Comparison of ENCODE assay signal across 1 cellular context in genomic region chr1:101111461-101111860, GRCh38.
TF ChIP-seq lines count a peak whose summit lies in the region.

No MANE protein-coding gene starts in this region.

TF ChIP-seq in K562, 482 proteins besides CTCF, POLR2A, EP300 and RAD21:
- TF ChIP-seq BCLAF1 (IDR thresholded peaks at IDR 0.05; ENCODE audit: borderline replicate concordance in 1 of 2, control insufficient read depth in 1 of 2, low read depth in 2 of 2, low read length in 1 of 2) (no peak), MTA1 (IDR thresholded peaks at IDR 0.05; ENCODE audit: borderline replicate concordance) (no peak), SIN3B (IDR thresholded peaks at IDR 0.05; ENCODE audit: low read depth) (no peak), MCM7 (IDR thresholded peaks at IDR 0.05) (no peak), ZBTB33 (CRISPR knock-in tag; IDR thresholded peaks at IDR 0.05) (no peak), ZNF785 (CRISPR knock-in tag; IDR thresholded peaks at IDR 0.05) (no peak), FOXK1 (CRISPR knock-in tag; IDR thresholded peaks at IDR 0.05; ENCODE audit: borderline replicate concordance) (no peak), ZNF165 (CRISPR knock-in tag; IDR thresholded peaks at IDR 0.05; ENCODE audit: borderline replicate concordance) (no peak), NCOA4 (IDR thresholded peaks at IDR 0.05; ENCODE audit: partially characterized antibody) (no peak), GABPB1 (CRISPR knock-in tag; IDR thresholded peaks at IDR 0.05) (no peak), ZNF589 (CRISPR knock-in tag; IDR thresholded peaks at IDR 0.05; ENCODE audit: low read depth) (no peak), FOSL1 (tag; conservative IDR thresholded peaks at IDR 0.05) (no peak)
- TF ChIP-seq, protein P1, sequence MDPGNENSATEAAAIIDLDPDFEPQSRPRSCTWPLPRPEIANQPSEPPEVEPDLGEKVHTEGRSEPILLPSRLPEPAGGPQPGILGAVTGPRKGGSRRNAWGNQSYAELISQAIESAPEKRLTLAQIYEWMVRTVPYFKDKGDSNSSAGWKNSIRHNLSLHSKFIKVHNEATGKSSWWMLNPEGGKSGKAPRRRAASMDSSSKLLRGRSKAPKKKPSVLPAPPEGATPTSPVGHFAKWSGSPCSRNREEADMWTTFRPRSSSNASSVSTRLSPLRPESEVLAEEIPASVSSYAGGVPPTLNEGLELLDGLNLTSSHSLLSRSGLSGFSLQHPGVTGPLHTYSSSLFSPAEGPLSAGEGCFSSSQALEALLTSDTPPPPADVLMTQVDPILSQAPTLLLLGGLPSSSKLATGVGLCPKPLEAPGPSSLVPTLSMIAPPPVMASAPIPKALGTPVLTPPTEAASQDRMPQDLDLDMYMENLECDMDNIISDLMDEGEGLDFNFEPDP (CRISPR knock-in tag; IDR thresholded peaks at IDR 0.05): no peak
